ENCODE assay signal across 1 cellular context in genomic region chr19:34712606-34713261, GRCh38.
A peak's percentile ranks its signal among the peaks of the same experiment; 100 is the strongest.
TF ChIP-seq lines count a peak whose summit lies in the region.

No MANE protein-coding gene starts in this region.

TF ChIP-seq in HEK293, 187 proteins besides CTCF, POLR2A, EP300 and RAD21 (continued from another document):
- TF ChIP-seq ZSCAN18 (tag by site-specific recombination; IDR thresholded peaks at IDR 0.05) = no peak
- no peak for TF ChIP-seq ZNF133 (tag by site-specific recombination; IDR thresholded peaks at IDR 0.05)
- TF ChIP-seq SCRT1 (tag by site-specific recombination; IDR thresholded peaks at IDR 0.05; ENCODE audit: borderline replicate concordance) = peak; percentile 40; the same call in 1 of the 2 replicates
- TF ChIP-seq ZBTB6 (tag by site-specific recombination; IDR thresholded peaks at IDR 0.05) = no peak
- TF ChIP-seq ZNF830 (tag by site-specific recombination; IDR thresholded peaks at IDR 0.05; ENCODE audit: low read depth) = no peak
- no peak for TF ChIP-seq ZNF16 (tag by site-specific recombination; IDR thresholded peaks at IDR 0.05; ENCODE audit: low read depth)
- TF ChIP-seq ZNF132 (tag by site-specific recombination; IDR thresholded peaks at IDR 0.05; ENCODE audit: borderline replicate concordance) = no peak
- TF ChIP-seq SP2 (tag by site-specific recombination; IDR thresholded peaks at IDR 0.05) = no peak
- TF ChIP-seq SP7 (tag by site-specific recombination; IDR thresholded peaks at IDR 0.05) = peak; percentile 25; the same call in 1 of the 2 replicates
- no peak for TF ChIP-seq ZNF510 (tag by site-specific recombination; IDR thresholded peaks at IDR 0.05; ENCODE audit: insufficient replicate concordance)
- TF ChIP-seq ZBTB17 (tag by site-specific recombination; IDR thresholded peaks at IDR 0.05) = peak; percentile 67
- TF ChIP-seq, protein P1, sequence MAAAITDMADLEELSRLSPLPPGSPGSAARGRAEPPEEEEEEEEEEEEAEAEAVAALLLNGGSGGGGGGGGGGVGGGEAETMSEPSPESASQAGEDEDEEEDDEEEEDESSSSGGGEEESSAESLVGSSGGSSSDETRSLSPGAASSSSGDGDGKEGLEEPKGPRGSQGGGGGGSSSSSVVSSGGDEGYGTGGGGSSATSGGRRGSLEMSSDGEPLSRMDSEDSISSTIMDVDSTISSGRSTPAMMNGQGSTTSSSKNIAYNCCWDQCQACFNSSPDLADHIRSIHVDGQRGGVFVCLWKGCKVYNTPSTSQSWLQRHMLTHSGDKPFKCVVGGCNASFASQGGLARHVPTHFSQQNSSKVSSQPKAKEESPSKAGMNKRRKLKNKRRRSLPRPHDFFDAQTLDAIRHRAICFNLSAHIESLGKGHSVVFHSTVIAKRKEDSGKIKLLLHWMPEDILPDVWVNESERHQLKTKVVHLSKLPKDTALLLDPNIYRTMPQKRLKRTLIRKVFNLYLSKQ (tag by site-specific recombination; IDR thresholded peaks at IDR 0.05; ENCODE audit: borderline replicate concordance) = no peak
- no peak for TF ChIP-seq TCF7L2 (IDR thresholded peaks at IDR 0.05; ENCODE audit: borderline replicate concordance, low read depth, low read length)
- TF ChIP-seq ZNF677 (tag by site-specific recombination; IDR thresholded peaks at IDR 0.05) = no peak
- TF ChIP-seq KLF10 (tag by site-specific recombination; IDR thresholded peaks at IDR 0.05) = no peak
- TF ChIP-seq KLF1 (tag by site-specific recombination; IDR thresholded peaks at IDR 0.05) = no peak
- peak; percentile 46 for TF ChIP-seq ZNF324 (tag by site-specific recombination; IDR thresholded peaks at IDR 0.05)
- TF ChIP-seq, protein P2, sequence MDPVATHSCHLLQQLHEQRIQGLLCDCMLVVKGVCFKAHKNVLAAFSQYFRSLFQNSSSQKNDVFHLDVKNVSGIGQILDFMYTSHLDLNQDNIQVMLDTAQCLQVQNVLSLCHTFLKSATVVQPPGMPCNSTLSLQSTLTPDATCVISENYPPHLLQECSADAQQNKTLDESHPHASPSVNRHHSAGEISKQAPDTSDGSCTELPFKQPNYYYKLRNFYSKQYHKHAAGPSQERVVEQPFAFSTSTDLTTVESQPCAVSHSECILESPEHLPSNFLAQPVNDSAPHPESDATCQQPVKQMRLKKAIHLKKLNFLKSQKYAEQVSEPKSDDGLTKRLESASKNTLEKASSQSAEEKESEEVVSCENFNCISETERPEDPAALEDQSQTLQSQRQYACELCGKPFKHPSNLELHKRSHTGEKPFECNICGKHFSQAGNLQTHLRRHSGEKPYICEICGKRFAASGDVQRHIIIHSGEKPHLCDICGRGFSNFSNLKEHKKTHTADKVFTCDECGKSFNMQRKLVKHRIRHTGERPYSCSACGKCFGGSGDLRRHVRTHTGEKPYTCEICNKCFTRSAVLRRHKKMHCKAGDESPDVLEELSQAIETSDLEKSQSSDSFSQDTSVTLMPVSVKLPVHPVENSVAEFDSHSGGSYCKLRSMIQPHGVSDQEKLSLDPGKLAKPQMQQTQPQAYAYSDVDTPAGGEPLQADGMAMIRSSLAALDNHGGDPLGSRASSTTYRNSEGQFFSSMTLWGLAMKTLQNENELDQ (tag by site-specific recombination; IDR thresholded peaks at IDR 0.05; ENCODE audit: low read depth) = no peak
- TF ChIP-seq, protein P3, sequence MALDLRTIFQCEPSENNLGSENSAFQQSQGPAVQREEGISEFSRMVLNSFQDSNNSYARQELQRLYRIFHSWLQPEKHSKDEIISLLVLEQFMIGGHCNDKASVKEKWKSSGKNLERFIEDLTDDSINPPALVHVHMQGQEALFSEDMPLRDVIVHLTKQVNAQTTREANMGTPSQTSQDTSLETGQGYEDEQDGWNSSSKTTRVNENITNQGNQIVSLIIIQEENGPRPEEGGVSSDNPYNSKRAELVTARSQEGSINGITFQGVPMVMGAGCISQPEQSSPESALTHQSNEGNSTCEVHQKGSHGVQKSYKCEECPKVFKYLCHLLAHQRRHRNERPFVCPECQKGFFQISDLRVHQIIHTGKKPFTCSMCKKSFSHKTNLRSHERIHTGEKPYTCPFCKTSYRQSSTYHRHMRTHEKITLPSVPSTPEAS (tag by site-specific recombination; IDR thresholded peaks at IDR 0.05) = peak; percentile 78
- no peak for TF ChIP-seq HOXC10 (CRISPR knock-in tag; IDR thresholded peaks at IDR 0.05)
- no peak for TF ChIP-seq ZBTB8A (tag by site-specific recombination; IDR thresholded peaks at IDR 0.05)
- TF ChIP-seq EGR2 (tag by site-specific recombination; IDR thresholded peaks at IDR 0.05; ENCODE audit: low read depth) = no peak
- TF ChIP-seq SALL2 (tag by site-specific recombination; IDR thresholded peaks at IDR 0.05; ENCODE audit: borderline replicate concordance) = no peak
- no peak for TF ChIP-seq ZFP41 (tag by site-specific recombination; IDR thresholded peaks at IDR 0.05; ENCODE audit: borderline replicate concordance)
- 0 out of 2 replicates have a peak, but pooled peaks have one; percentile 43 for TF ChIP-seq ZNF561 (tag by site-specific recombination; IDR thresholded peaks at IDR 0.05; ENCODE audit: borderline replicate concordance)
- TF ChIP-seq ZNF624 (tag by site-specific recombination; IDR thresholded peaks at IDR 0.05) = no peak
- no peak for TF ChIP-seq ZNF529 (tag by site-specific recombination; IDR thresholded peaks at IDR 0.05; ENCODE audit: insufficient replicate concordance)
- TF ChIP-seq ZSCAN30 (tag by site-specific recombination; IDR thresholded peaks at IDR 0.05) = 0 out of 2 replicates have a peak, but pooled peaks have one; percentile 41
- TF ChIP-seq, protein P4, sequence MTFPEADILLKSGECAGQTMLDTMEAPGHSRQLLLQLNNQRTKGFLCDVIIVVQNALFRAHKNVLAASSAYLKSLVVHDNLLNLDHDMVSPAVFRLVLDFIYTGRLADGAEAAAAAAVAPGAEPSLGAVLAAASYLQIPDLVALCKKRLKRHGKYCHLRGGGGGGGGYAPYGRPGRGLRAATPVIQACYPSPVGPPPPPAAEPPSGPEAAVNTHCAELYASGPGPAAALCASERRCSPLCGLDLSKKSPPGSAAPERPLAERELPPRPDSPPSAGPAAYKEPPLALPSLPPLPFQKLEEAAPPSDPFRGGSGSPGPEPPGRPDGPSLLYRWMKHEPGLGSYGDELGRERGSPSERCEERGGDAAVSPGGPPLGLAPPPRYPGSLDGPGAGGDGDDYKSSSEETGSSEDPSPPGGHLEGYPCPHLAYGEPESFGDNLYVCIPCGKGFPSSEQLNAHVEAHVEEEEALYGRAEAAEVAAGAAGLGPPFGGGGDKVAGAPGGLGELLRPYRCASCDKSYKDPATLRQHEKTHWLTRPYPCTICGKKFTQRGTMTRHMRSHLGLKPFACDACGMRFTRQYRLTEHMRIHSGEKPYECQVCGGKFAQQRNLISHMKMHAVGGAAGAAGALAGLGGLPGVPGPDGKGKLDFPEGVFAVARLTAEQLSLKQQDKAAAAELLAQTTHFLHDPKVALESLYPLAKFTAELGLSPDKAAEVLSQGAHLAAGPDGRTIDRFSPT (tag by site-specific recombination; IDR thresholded peaks at IDR 0.05) = no peak
- no peak for TF ChIP-seq ZNF513 (tag by site-specific recombination; IDR thresholded peaks at IDR 0.05)
- peak; percentile 89 for TF ChIP-seq SCRT2 (tag by site-specific recombination; IDR thresholded peaks at IDR 0.05)
- TF ChIP-seq ZNF660 (tag by site-specific recombination; IDR thresholded peaks at IDR 0.05) = peak; percentile 87
- no peak for TF ChIP-seq ZNF311 (tag by site-specific recombination; IDR thresholded peaks at IDR 0.05; ENCODE audit: borderline replicate concordance)
- TF ChIP-seq ZNF223 (tag by site-specific recombination; IDR thresholded peaks at IDR 0.05) = no peak
- TF ChIP-seq, protein P5, sequence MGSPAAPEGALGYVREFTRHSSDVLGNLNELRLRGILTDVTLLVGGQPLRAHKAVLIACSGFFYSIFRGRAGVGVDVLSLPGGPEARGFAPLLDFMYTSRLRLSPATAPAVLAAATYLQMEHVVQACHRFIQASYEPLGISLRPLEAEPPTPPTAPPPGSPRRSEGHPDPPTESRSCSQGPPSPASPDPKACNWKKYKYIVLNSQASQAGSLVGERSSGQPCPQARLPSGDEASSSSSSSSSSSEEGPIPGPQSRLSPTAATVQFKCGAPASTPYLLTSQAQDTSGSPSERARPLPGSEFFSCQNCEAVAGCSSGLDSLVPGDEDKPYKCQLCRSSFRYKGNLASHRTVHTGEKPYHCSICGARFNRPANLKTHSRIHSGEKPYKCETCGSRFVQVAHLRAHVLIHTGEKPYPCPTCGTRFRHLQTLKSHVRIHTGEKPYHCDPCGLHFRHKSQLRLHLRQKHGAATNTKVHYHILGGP (tag by site-specific recombination; IDR thresholded peaks at IDR 0.05) = no peak
- peak; percentile 79; the same call in 1 of the 2 replicates for TF ChIP-seq ZNF2 (tag by site-specific recombination; IDR thresholded peaks at IDR 0.05)
- no peak for TF ChIP-seq ZNF560 (tag by site-specific recombination; IDR thresholded peaks at IDR 0.05; ENCODE audit: borderline replicate concordance)
- TF ChIP-seq ZBTB48 (tag by site-specific recombination; IDR thresholded peaks at IDR 0.05) = no peak
